ENCODE assay signal across 36 cellular contexts in the genomic region with DNA sequence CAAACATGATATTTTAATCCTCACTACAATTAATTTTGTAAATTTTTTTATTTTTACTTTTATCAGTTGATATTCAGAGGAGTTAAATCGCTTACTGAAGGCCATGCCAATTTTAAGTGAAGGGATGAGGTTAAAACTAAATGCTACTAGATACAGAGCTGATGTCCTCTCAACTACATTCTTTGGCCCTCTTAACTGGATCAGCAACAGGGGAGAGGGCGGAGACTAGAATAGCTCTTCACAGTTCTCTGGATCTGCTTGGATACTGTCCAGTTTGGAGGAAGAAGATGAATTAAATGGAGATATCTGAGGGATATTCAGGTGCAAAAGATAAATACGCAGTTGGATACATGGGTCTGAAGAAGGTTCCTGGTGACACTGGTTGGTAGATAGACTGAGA.
"Had no signal": no experiment of that assay in that cellular context is flagged by ENCODE, and none has a peak within 500 bp of the region (broad histone marks: within the 10 kb centered on the region; RNA-seq: fewer than 3 reads in every experiment).

No MANE protein-coding gene starts in this region.

- H3K4me1 ChIP-seq: SJCRH30 had no signal

- H3K27ac ChIP-seq: brain microvascular endothelial cell, PC-9, RWPE1, SJCRH30, SK-N-MC, WERI-Rb-1 had no signal

- H3K27me3 Mint-ChIP-seq: activated CD4-positive, alpha-beta memory T cell treated with anti-CD3 and anti-CD28 coated beads, Interleukin-2, amount 10 ng/mL, durations not matched to agents 7 days and 5 days; central memory CD8-positive, alpha-beta T cell had no signal

- H3K9me3 ChIP-seq: MG63, SJCRH30 had no signal

- ATAC-seq: activated naive CD4-positive, alpha-beta T cell treated with anti-CD3 and anti-CD28 coated beads, Interleukin-2, amount 50 U/mL, for 72 hours; activated T-cell treated with anti-CD3 and anti-CD28 coated beads, Interleukin-2, amount 50 U/mL, for 4 hours had no signal

- H3K9me3 Mint-ChIP-seq: central memory CD8-positive, alpha-beta T cell; T-helper 2 cell treated with Interferon-gamma antibody and Interleukin-4, amounts not matched to agents 5 μg/mL and 100 μg/mL, for 36 hours had no signal

- H3K27me3 ChIP-seq: brain microvascular endothelial cell, MG63, SJCRH30 had no signal

- DNase-seq: activated CD4-positive, alpha-beta memory T cell treated with anti-CD3 and anti-CD28 coated beads, Interleukin-2, amount 10 ng/mL, durations not matched to agents 7 days and 5 days; activated CD4-positive, alpha-beta T cell treated with anti-CD3 and anti-CD28 coated beads for 1 hour; activated CD4-positive, alpha-beta T cell treated with anti-CD3 and anti-CD28 coated beads for 48 hours; activated CD4-positive, CD25-positive, alpha-beta regulatory T cell; activated gamma-delta T cell treated with Interleukin-2 at 50 U/mL for 16 hours; activated naive CD4-positive, alpha-beta T cell treated with anti-CD3 and anti-CD28 coated beads for 36 hours; activated T-cell treated with anti-CD3 and anti-CD28 coated beads, Interleukin-2, amount 50 U/mL, for 4 hours; amniotic stem cell; aorta; brain microvascular endothelial cell; Kasumi-1; KG1; MG63; NCI-H1048; NCI-H1105 treated with DMSO at 0.1 percent for 48 hours; NCI-H1436; NCI-H1694; NCI-H1930; NCI-H2107; NCI-H226; NCI-H446 treated with DMSO at 0.1 percent for 48 hours; NCI-H524; NCI-H69; NCI-H82; NK-92 treated with Interleukin-12 subunit alpha and Interleukin-12 subunit beta, amount 100 ng/mL, for 24 hours; PC-9; SHP77; SJCRH30; WERI-Rb-1 had no signal

- H3K4me3 Mint-ChIP-seq: activated CD4-positive, alpha-beta memory T cell treated with anti-CD3 and anti-CD28 coated beads, Interleukin-2, amount 10 ng/mL, durations not matched to agents 7 days and 5 days; activated naive CD4-positive, alpha-beta T cell treated with anti-CD3 and anti-CD28 coated beads for 36 hours; activated T-cell treated with anti-CD3 and anti-CD28 coated beads, Interleukin-2, amount 50 U/mL, for 4 hours; activated T-helper 1 cell treated with anti-CD3 and anti-CD28 coated beads, Interleukin-12 subunit alpha, Interleukin-12 subunit beta, Interleukin-2, Interleukin-4 antibody, amounts not matched to agents 30 ng/mL and 10 ng/mL and 1 ng/mL, durations not matched to agents 14 hours and 24 hours and 36 hours; central memory CD8-positive, alpha-beta T cell; T-helper 1 cell treated with Interleukin-12 subunit alpha and Interleukin-12 subunit beta and Interleukin-4 antibody, amounts not matched to agents 30 μg/mL and 1 μg/mL, for 36 hours; T-helper 2 cell treated with Interferon-gamma antibody and Interleukin-4, amounts not matched to agents 5 μg/mL and 100 μg/mL, for 36 hours had no signal

- H3K27ac Mint-ChIP-seq: activated CD4-positive, alpha-beta memory T cell treated with anti-CD3 and anti-CD28 coated beads, Interleukin-2, amount 10 ng/mL, durations not matched to agents 7 days and 5 days; activated naive CD4-positive, alpha-beta T cell treated with anti-CD3 and anti-CD28 coated beads for 36 hours; activated naive CD4-positive, alpha-beta T cell treated with anti-CD3 and anti-CD28 coated beads, Interleukin-2, amount 50 U/mL, for 72 hours; activated T-helper 1 cell treated with anti-CD3 and anti-CD28 coated beads, Interleukin-12 subunit alpha, Interleukin-12 subunit beta, Interleukin-2, Interleukin-4 antibody, amounts not matched to agents 30 ng/mL and 10 ng/mL and 1 ng/mL, durations not matched to agents 14 hours and 24 hours and 36 hours; T-helper 1 cell treated with Interleukin-12 subunit alpha and Interleukin-12 subunit beta and Interleukin-4 antibody, amounts not matched to agents 30 μg/mL and 1 μg/mL, for 36 hours had no signal

- H3K4me3 ChIP-seq: MG63, PC-9, SJCRH30, SK-N-MC had no signal
